ENCODE assay signal across 1 cellular context in genomic region chr9:134443169-134444039, GRCh38.
TF ChIP-seq lines count a peak whose summit lies in the region.

No MANE protein-coding gene starts in this region.

TF ChIP-seq in K562, 482 proteins besides CTCF, POLR2A, EP300 and RAD21 (continued from another document):
- TF ChIP-seq RB1 (IDR thresholded peaks at IDR 0.05; ENCODE audit: low read depth): peak; percentile 85; the same call in 1 of the 2 replicates
- TF ChIP-seq HBP1 (CRISPR knock-in tag; IDR thresholded peaks at IDR 0.05): no peak
- peak; percentile 34; the same call in 1 of the 2 replicates for TF ChIP-seq MTA3 (IDR thresholded peaks at IDR 0.05; ENCODE audit: borderline replicate concordance)
- TF ChIP-seq ETV5 (CRISPR knock-in tag; IDR thresholded peaks at IDR 0.05; ENCODE audit: low read depth): 0 out of 2 replicates have a peak, but pooled peaks have one; percentile 65
- TF ChIP-seq ZFP91 (CRISPR knock-in tag; IDR thresholded peaks at IDR 0.05): no peak
- TF ChIP-seq ZNF212 (CRISPR knock-in tag; IDR thresholded peaks at IDR 0.05): no peak
- TF ChIP-seq ZNF707 (CRISPR knock-in tag; conservative IDR thresholded peaks at IDR 0.05): no peak
- TF ChIP-seq PTRF (tag; IDR thresholded peaks at IDR 0.05): no peak
- peak; percentile 39; the same call in 1 of the 2 replicates for TF ChIP-seq SP1 (CRISPR knock-in tag; IDR thresholded peaks at IDR 0.05)
- no peak for TF ChIP-seq ZNF830 (CRISPR knock-in tag; IDR thresholded peaks at IDR 0.05)
- peak; percentile 58; the same call in 1 of the 2 replicates for TF ChIP-seq CC2D1A (IDR thresholded peaks at IDR 0.05)
